ENCODE assay signal across 18 cellular contexts in the genomic region with DNA sequence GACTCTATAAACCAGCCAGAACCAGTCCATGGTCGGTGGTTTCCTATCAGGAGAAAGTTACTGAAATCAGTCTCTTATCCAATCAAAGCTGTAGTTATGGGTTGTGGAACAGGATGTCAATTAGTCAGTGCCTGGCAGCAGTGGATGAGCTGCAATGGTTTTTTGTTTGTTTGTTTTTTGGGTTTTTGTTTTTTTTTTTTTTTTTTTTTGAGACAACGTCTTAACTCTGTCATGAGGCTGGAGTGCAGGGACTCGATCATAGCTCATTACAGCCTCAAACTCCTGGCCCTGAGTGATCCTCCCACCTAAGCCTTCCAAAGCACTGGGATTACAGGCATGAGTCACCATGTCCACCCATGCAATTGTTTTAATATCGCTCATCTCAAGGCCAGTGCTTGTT.
DNase-seq lines count a peak whose midpoint lies in the region; FAIRE-seq and TF ChIP-seq lines count a peak whose summit lies in the region.
"Had no signal": no experiment of that assay in that cellular context is flagged by ENCODE, and none has a peak within 500 bp of the region (broad histone marks: within the 10 kb centered on the region; RNA-seq: fewer than 3 reads in every experiment).

No MANE protein-coding gene starts in this region.

- H3K4me3 ChIP-seq in bronchial epithelial cell (ENCODE audit: low read depth, low read length) = no peak overlapping the region
- H3K4me3 ChIP-seq in kidney epithelial cell (ENCODE audit: low read depth, low read length) = no peak overlapping the region
- H3K4me3 ChIP-seq: ascending aorta, esophagus squamous epithelium, prostate gland had no signal

- peak; percentile 77 for FAIRE-seq in bronchial epithelial cell (lab: Jason Lieb, UNC)
- FAIRE-seq: D721Med, GM19239, RCC 7860 had no signal

- H3K27me3 ChIP-seq in bronchial epithelial cell (ENCODE audit: control insufficient read depth, insufficient read depth, low read length) (no peaks in the 10 kb centered on the region), kidney epithelial cell (ENCODE audit: control insufficient read depth, insufficient read depth, low read length) (no peaks in the 10 kb centered on the region)
- H3K27me3 ChIP-seq: ascending aorta had no signal

- DNase-seq in Daoy (ENCODE audit: low read depth) (peak; percentile 75), NCI-H2029 (lab: John Stamatoyannopoulos, UW) (peak; percentile 76), bronchial epithelial cell (ENCODE audit: low read depth) (peak; percentile 92), kidney epithelial cell (ENCODE audit: low read depth) (peak; percentile 23), ureter (ENCODE audit: low spot score) (no peak), superior temporal gyrus (ENCODE audit: extremely low spot score) (no peak), Ammon's horn (ENCODE audit: low spot score) (no peak), RPMI8226 (no peak)
- DNase-seq: activated effector memory CD4-positive, alpha-beta T cell treated with anti-CD3 and anti-CD28 coated beads, Interleukin-2, amount 50 U/mL, for 16 hours; AML-193; esophagus squamous epithelium; NCI-H1930; NCI-H748 treated with DMSO at 0.1 percent for 48 hours had no signal

- TF ChIP-seq CTCF in bronchial epithelial cell (IDR thresholded peaks at IDR 0.05; ENCODE audit: insufficient read depth, low read length, severe bottlenecking) = no peak
- TF ChIP-seq CTCF in kidney epithelial cell (IDR thresholded peaks at IDR 0.05; ENCODE audit: insufficient read depth, low read length, poor library complexity, severe bottlenecking) = no peak

- H3K36me3 ChIP-seq in bronchial epithelial cell (ENCODE audit: control insufficient read depth, insufficient read depth, low read length) (no peaks in the 10 kb centered on the region), kidney epithelial cell (ENCODE audit: control insufficient read depth, insufficient read depth, low read length) (no peaks in the 10 kb centered on the region)
- H3K36me3 ChIP-seq: ascending aorta, esophagus squamous epithelium, prostate gland had no signal

Comparison
In these comparisons a context has a peak if more than half of its experiments do, and no peak if none do; other contexts are left out.
1. DNase-seq: peak in Daoy (single experiment), NCI-H2029 (single experiment), bronchial epithelial cell (single experiment) and kidney epithelial cell (single experiment); none in ureter (single experiment), superior temporal gyrus (single experiment), Ammon's horn (single experiment) and RPMI8226 (single experiment).